In the genomic region with DNA sequence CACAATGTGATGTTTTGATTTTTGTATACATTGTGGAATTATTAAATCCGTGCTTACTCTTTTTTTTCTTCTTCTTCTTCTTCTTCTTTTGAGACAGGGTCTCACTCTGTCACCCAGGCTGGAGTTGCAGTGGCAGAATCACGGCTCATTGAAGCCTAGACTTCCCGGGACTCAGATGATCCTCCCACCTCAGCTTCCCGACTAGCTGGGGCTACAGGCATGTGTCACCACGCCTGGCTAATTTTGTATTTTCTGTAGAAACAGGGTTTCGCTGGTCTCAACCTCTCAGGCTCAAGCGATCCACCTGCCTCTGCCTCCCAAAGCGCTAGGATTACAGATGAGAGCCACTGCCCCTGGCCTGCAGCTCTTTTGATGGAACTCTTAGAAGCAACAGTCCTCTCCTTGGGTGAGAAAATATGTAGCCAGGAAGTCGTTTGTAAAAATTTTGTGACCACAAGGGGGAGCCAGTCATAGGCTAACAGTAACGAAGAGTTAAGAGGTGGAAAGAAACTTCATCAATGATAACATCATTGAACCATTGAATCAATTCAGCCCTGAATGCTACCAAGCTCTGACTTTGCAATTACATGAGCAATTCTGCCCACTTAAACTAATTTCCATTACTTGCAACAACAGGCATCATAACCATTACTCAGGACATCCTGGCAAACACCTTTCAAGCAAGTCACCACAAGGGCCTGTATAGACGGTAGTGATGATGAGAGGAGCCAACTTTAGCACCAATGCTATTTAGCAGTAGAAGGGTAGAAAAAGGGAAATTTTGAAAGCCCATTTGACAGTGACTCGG, we compare ENCODE assay signal across 1 cellular context.
TF ChIP-seq lines count a peak whose summit lies in the region.

No MANE protein-coding gene starts in this region.

TF ChIP-seq in GM23338, 12 proteins besides CTCF, POLR2A, EP300 and RAD21 (continued from another document):
- TF ChIP-seq, protein P1, sequence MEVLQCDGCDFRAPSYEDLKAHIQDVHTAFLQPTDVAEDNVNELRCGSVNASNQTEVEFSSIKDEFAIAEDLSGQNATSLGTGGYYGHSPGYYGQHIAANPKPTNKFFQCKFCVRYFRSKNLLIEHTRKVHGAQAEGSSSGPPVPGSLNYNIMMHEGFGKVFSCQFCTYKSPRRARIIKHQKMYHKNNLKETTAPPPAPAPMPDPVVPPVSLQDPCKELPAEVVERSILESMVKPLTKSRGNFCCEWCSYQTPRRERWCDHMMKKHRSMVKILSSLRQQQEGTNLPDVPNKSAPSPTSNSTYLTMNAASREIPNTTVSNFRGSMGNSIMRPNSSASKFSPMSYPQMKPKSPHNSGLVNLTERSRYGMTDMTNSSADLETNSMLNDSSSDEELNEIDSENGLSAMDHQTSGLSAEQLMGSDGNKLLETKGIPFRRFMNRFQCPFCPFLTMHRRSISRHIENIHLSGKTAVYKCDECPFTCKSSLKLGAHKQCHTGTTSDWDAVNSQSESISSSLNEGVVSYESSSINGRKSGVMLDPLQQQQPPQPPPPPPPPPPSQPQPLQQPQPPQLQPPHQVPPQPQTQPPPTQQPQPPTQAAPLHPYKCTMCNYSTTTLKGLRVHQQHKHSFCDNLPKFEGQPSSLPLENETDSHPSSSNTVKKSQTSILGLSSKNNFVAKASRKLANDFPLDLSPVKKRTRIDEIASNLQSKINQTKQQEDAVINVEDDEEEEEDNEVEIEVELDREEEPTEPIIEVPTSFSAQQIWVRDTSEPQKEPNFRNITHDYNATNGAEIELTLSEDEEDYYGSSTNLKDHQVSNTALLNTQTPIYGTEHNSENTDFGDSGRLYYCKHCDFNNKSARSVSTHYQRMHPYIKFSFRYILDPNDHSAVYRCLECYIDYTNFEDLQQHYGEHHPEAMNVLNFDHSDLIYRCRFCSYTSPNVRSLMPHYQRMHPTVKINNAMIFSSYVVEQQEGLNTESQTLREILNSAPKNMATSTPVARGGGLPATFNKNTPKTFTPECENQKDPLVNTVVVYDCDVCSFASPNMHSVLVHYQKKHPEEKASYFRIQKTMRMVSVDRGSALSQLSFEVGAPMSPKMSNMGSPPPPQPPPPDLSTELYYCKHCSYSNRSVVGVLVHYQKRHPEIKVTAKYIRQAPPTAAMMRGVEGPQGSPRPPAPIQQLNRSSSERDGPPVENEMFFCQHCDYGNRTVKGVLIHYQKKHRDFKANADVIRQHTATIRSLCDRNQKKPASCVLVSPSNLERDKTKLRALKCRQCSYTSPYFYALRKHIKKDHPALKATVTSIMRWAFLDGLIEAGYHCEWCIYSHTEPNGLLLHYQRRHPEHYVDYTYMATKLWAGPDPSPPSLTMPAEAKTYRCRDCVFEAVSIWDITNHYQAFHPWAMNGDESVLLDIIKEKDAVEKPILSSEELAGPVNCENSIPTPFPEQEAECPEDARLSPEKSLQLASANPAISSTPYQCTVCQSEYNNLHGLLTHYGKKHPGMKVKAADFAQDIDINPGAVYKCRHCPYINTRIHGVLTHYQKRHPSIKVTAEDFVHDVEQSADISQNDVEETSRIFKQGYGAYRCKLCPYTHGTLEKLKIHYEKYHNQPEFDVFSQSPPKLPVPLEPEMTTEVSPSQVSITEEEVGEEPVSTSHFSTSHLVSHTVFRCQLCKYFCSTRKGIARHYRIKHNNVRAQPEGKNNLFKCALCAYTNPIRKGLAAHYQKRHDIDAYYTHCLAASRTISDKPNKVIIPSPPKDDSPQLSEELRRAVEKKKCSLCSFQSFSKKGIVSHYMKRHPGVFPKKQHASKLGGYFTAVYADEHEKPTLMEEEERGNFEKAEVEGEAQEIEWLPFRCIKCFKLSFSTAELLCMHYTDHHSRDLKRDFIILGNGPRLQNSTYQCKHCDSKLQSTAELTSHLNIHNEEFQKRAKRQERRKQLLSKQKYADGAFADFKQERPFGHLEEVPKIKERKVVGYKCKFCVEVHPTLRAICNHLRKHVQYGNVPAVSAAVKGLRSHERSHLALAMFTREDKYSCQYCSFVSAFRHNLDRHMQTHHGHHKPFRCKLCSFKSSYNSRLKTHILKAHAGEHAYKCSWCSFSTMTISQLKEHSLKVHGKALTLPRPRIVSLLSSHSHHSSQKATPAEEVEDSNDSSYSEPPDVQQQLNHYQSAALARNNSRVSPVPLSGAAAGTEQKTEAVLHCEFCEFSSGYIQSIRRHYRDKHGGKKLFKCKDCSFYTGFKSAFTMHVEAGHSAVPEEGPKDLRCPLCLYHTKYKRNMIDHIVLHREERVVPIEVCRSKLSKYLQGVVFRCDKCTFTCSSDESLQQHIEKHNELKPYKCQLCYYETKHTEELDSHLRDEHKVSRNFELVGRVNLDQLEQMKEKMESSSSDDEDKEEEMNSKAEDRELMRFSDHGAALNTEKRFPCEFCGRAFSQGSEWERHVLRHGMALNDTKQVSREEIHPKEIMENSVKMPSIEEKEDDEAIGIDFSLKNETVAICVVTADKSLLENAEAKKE (CRISPR knock-in tag; IDR thresholded peaks at IDR 0.05) = no peak
